ENCODE assay signal across 8 cellular contexts in the genomic region with DNA sequence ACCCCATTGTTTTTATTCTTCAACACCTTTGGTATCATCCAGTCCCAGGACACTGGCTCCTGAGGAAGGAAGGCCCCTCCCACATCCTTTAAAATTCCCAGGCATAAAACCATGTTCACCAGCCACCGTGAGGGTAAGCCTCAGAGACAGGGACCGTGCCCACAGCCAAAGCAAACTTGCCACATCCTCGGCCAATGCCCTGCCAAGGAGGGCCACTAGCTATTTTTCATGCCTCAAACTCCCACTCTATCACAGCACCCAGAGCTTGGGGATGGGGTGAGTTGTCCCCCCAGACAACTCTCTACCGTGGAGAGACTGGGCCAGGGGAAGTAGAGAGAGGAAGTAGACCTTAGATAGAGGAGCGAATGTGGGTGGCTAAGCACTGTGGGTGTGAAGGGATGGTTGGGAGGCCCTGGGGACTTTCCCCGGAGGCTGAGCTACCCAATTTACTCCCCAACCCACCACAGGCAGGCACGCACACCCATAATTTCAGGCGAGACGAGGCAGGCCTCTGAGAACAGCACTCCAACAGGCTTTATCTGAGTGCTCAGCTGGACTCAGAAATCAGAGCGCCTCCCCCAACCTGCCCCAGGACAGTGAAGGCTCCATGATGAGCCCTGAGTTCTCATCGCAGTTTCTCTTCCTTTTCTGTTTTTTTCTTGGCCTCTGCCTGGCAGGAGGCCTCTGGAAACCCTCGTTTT. TPM values are rescaled to one million over a fixed set of nuclear protein-coding genes. Genes with fewer than 3 reads are reported as not detected.
DNase-seq lines count a peak whose midpoint lies in the region; ATAC-seq lines count a peak whose summit lies in the region.

No MANE protein-coding gene starts in this region.

- H3K4me3 Mint-ChIP-seq in activated T-cell treated with anti-CD3 and anti-CD28 coated beads, Interleukin-2, amount 50 U/mL, for 24 hours = peak overlapping the region; percentile 82

- no peaks in the 10 kb centered on the region for H3K36me3 ChIP-seq in MG63

- H3K27me3 Mint-ChIP-seq in activated T-cell treated with anti-CD3 and anti-CD28 coated beads, Interleukin-2, amount 50 U/mL, for 24 hours = no peaks in the 10 kb centered on the region

- intact Hi-C loops in left cardiac atrium (cut with DNase I) = no loop called here

- DNase-seq in NOMO-1 (lab: John Stamatoyannopoulos, UW; ENCODE audit: unreplicated experiment in 2 of 2) (peak; percentile 93 to 94), left cardiac atrium (peak; percentile 58), NCI-H510A treated with DMSO at 0.1 percent for 48 hours (lab: John Stamatoyannopoulos, UW) (no peak), MG63 (no peak)
- DNase-seq in activated T-cell treated with anti-CD3 and anti-CD28 coated beads, Interleukin-2, amount 50 U/mL, for 24 hours = peak; percentile 88
- DNase-seq in stimulated activated CD4-positive, alpha-beta T cell treated with anti-CD3 and anti-CD28 coated beads, Interleukin-15, amount 100 ng/mL, for 48 hours (ENCODE audit: low read depth in 2 of 2) = peak; percentile 84 to 92

- peaks cover 2% of the 10 kb centered on the region for H3K36me3 Mint-ChIP-seq in activated T-cell treated with anti-CD3 and anti-CD28 coated beads, Interleukin-2, amount 50 U/mL, for 24 hours (ENCODE audit: low read depth)

- H3K9me3 ChIP-seq in MG63 = no peaks in the 10 kb centered on the region

- peaks cover 2% of the 10 kb centered on the region; the same call in 1 of the 2 replicates for H3K27me3 ChIP-seq in MG63

- ATAC-seq in GM18502 (IDR thresholded peaks at IDR 0.05; ENCODE audit: poor library complexity, unreplicated experiment) = peak; percentile 56
- ATAC-seq in HG02610 (IDR thresholded peaks at IDR 0.05; ENCODE audit: unreplicated experiment) = peak; percentile 62
- peak; percentile 35 to 54 for ATAC-seq in left cardiac atrium

- H3K4me3 ChIP-seq in MG63 = no peak overlapping the region

- peak overlapping the region; percentile 99 for H3K27ac Mint-ChIP-seq in activated T-cell treated with anti-CD3 and anti-CD28 coated beads, Interleukin-2, amount 50 U/mL, for 24 hours

- H3K4me1 Mint-ChIP-seq in activated T-cell treated with anti-CD3 and anti-CD28 coated beads, Interleukin-2, amount 50 U/mL, for 24 hours (ENCODE audit: low read depth) = peaks cover 77% of the 10 kb centered on the region

- H3K9me3 Mint-ChIP-seq in activated T-cell treated with anti-CD3 and anti-CD28 coated beads, Interleukin-2, amount 50 U/mL, for 24 hours = peaks cover 3% of the 10 kb centered on the region

RNA-seq across cellular contexts. Expression of a gene that starts 15.9 kb away (rescaled TPM):
- 100 to 1,000 TPM; 187 to 259 TPM for total RNA-seq in left cardiac atrium
- 0.10 and 2.0 TPM in 2 replicates for total RNA-seq in MG63 (2014; rRNA removed; shearing (Covaris generic); ENCODE audit: low replicate concordance)

RNA-seq across cellular contexts. Expression of a gene that starts 60.0 kb away (rescaled TPM):
- total RNA-seq in left cardiac atrium = 1 to 10 TPM in 1 of 2 donors, under 1 TPM in 1; 0.63 to 1.3 TPM
- total RNA-seq in MG63 (2014; rRNA removed; shearing (Covaris generic); ENCODE audit: low replicate concordance) = not detected in 2 replicates

Comparison
In these comparisons a context has a peak if more than half of its experiments do, and no peak if none do; other contexts are left out.
1. DNase-seq: peak in NOMO-1 (2 of 2), activated T-cell treated with anti-CD3 and anti-CD28 coated beads, Interleukin-2, amount 50 U/mL, for 24 hours (single experiment), left cardiac atrium (single experiment) and stimulated activated CD4-positive, alpha-beta T cell treated with anti-CD3 and anti-CD28 coated beads, Interleukin-15, amount 100 ng/mL, for 48 hours (2 of 2); none in NCI-H510A treated with DMSO at 0.1 percent for 48 hours (single experiment) and MG63 (single experiment).
2. RNA of a gene that starts 15.9 kb away (total RNA-seq): 187 to 259 TPM in left cardiac atrium; 0.10 to 2.0 TPM in MG63; every median in the first group is over 10 times any median in the second.
3. Peak in every context shown above with its lines, with median percentiles within 50 percentile points of each other: ATAC-seq.